In genomic region chr1:92301021-92301420, GRCh38 we compare ENCODE assay signal across 1 cellular context.
TF ChIP-seq lines count a peak whose summit lies in the region.

No MANE protein-coding gene starts in this region.

TF ChIP-seq in IMR-90, 13 proteins besides CTCF, POLR2A, EP300 and RAD21:
- TF ChIP-seq FOS (IDR thresholded peaks at IDR 0.05; ENCODE audit: low read depth, low read length): no peak
- no peak for TF ChIP-seq BHLHE40 (IDR thresholded peaks at IDR 0.05; ENCODE audit: low read depth, low read length)
- TF ChIP-seq SMC3 (IDR thresholded peaks at IDR 0.05; ENCODE audit: low read depth, low read length): no peak
- TF ChIP-seq NFE2L2 (IDR thresholded peaks at IDR 0.05; ENCODE audit: low read depth, low read length): no peak
- TF ChIP-seq ELK1 (IDR thresholded peaks at IDR 0.05; ENCODE audit: borderline replicate concordance, low read depth, low read length): no peak
- no peak for TF ChIP-seq RFX5 (IDR thresholded peaks at IDR 0.05; ENCODE audit: low read depth, low read length)
- no peak for TF ChIP-seq USF2 (IDR thresholded peaks at IDR 0.05; ENCODE audit: low read depth, low read length)
- no peak for TF ChIP-seq CEBPB (IDR thresholded peaks at IDR 0.05; ENCODE audit: low read depth, low read length)
- no peak for TF ChIP-seq MXI1 (IDR thresholded peaks at IDR 0.05; ENCODE audit: borderline replicate concordance, low read depth, low read length)
- TF ChIP-seq MAZ (IDR thresholded peaks at IDR 0.05; ENCODE audit: borderline replicate concordance, low read depth, low read length): no peak
- no peak for TF ChIP-seq RCOR1 (IDR thresholded peaks at IDR 0.05; ENCODE audit: insufficient replicate concordance, low read length)
- TF ChIP-seq MAFK (IDR thresholded peaks at IDR 0.05; ENCODE audit: low read depth, low read length): no peak
- TF ChIP-seq CHD1 (IDR thresholded peaks at IDR 0.05; ENCODE audit: low read depth, low read length): no peak
